18 cellular contexts compared by ENCODE assay signal in genomic region chr12:121392325-121392716, GRCh38. TPM values are rescaled to one million over a fixed set of nuclear protein-coding genes. Genes with fewer than 3 reads are reported as not detected.
A peak's percentile ranks its signal among the peaks of the same experiment; 100 is the strongest.
DNase-seq lines count a peak whose midpoint lies in the region; ATAC-seq and TF ChIP-seq lines count a peak whose summit lies in the region.
"Had no signal": no experiment of that assay in that cellular context is flagged by ENCODE, and none has a peak within 500 bp of the region (broad histone marks: within the 10 kb centered on the region; RNA-seq: fewer than 3 reads in every experiment).

No MANE protein-coding gene starts in this region.

- DNase-seq in T-helper 1 cell (no peak), lower lobe of right lung (no peak), NCI-H748 treated with DMSO at 0.1 percent for 48 hours (lab: John Stamatoyannopoulos, UW) (no peak), NCI-H446 (lab: John Stamatoyannopoulos, UW) (no peak)
- no peak for DNase-seq in CD4-positive, CD25-positive, alpha-beta regulatory T cell
- DNase-seq in activated T-helper 1 cell treated with anti-CD3 and anti-CD28 coated beads, Interleukin-12 subunit alpha, Interleukin-12 subunit beta, Interleukin-2, Interleukin-4 antibody, amounts not matched to agents 30 ng/mL and 10 ng/mL and 1 ng/mL, durations not matched to agents 14 hours and 24 hours and 36 hours (ENCODE audit: low spot score): no peak
- DNase-seq: activated T-cell treated with anti-CD3 and anti-CD28 coated beads, Interleukin-2, amount 50 U/mL, for 4 hours; glutamatergic neuron; NCI-H146; NCI-H526 treated with DMSO at 0.1 percent for 48 hours; right lobe of liver; trophoblast cell; WERI-Rb-1 had no signal

- no peak overlapping the region for H3K27ac ChIP-seq in CD4-positive, CD25-positive, alpha-beta regulatory T cell (ENCODE audit: insufficient read depth, low read length, poor library complexity, severe bottlenecking)
- peak overlapping the region; percentile 56 for H3K27ac ChIP-seq in lower lobe of right lung
- H3K27ac ChIP-seq: right lobe of liver, WERI-Rb-1 had no signal

- H3K4me1 ChIP-seq in CD4-positive, CD25-positive, alpha-beta regulatory T cell (ENCODE audit: control insufficient read depth, insufficient read depth, low read length, poor library complexity, severe bottlenecking): peaks cover 9% of the 10 kb centered on the region
- no peaks in the 10 kb centered on the region for H3K4me1 ChIP-seq in lower lobe of right lung
- H3K4me1 ChIP-seq: right lobe of liver had no signal

- H3K36me3 ChIP-seq in CD4-positive, CD25-positive, alpha-beta regulatory T cell (ENCODE audit: control insufficient read depth, insufficient read depth, low read length): no peaks in the 10 kb centered on the region
- no peaks in the 10 kb centered on the region for H3K36me3 ChIP-seq in lower lobe of right lung
- H3K36me3 ChIP-seq: right lobe of liver, WERI-Rb-1 had no signal

- no peaks in the 10 kb centered on the region for H3K9me3 ChIP-seq in CD4-positive, CD25-positive, alpha-beta regulatory T cell (ENCODE audit: control insufficient read depth in 2 of 2, low read length in 2 of 2)
- no peaks in the 10 kb centered on the region for H3K9me3 ChIP-seq in lower lobe of right lung
- H3K9me3 ChIP-seq: right lobe of liver had no signal

- peak overlapping the region; percentile 85 for H3K4me3 ChIP-seq in CD4-positive, CD25-positive, alpha-beta regulatory T cell (ENCODE audit: low read depth, low read length)
- peak overlapping the region; percentile 27 for H3K4me3 ChIP-seq in lower lobe of right lung
- H3K4me3 ChIP-seq: lung, right lobe of liver had no signal

- no peak for ATAC-seq in CD4-positive, CD25-positive, alpha-beta regulatory T cell (ENCODE audit: low read depth in 2 of 2)
- ATAC-seq in lower lobe of right lung (no peak), GM18519 (IDR thresholded peaks at IDR 0.05; ENCODE audit: low FRiP score, unreplicated experiment) (no peak)

- H3K4me1 Mint-ChIP-seq in T-helper 1 cell treated with Interleukin-12 subunit alpha and Interleukin-12 subunit beta and Interleukin-4 antibody, amounts not matched to agents 30 μg/mL and 1 μg/mL, for 36 hours (ENCODE audit: low read depth): peaks cover 19% of the 10 kb centered on the region
- H3K4me1 Mint-ChIP-seq in CD4-positive, CD25-positive, alpha-beta regulatory T cell: peaks cover 7 to 12% (median 10%) of the 10 kb centered on the region in 4 donors
- peaks cover 20% of the 10 kb centered on the region for H3K4me1 Mint-ChIP-seq in activated T-helper 1 cell treated with anti-CD3 and anti-CD28 coated beads, Interleukin-12 subunit alpha, Interleukin-12 subunit beta, Interleukin-2, Interleukin-4 antibody, amounts not matched to agents 30 ng/mL and 10 ng/mL and 1 ng/mL, durations not matched to agents 14 hours and 24 hours and 36 hours (ENCODE audit: low read depth)

- no peaks in the 10 kb centered on the region for H3K36me3 Mint-ChIP-seq in T-helper 1 cell treated with Interleukin-12 subunit alpha and Interleukin-12 subunit beta and Interleukin-4 antibody, amounts not matched to agents 30 μg/mL and 1 μg/mL, for 36 hours (ENCODE audit: low read depth)
- H3K36me3 Mint-ChIP-seq in CD4-positive, CD25-positive, alpha-beta regulatory T cell: no peaks in the 10 kb centered on the region
- H3K36me3 Mint-ChIP-seq in activated T-helper 1 cell treated with anti-CD3 and anti-CD28 coated beads, Interleukin-12 subunit alpha, Interleukin-12 subunit beta, Interleukin-2, Interleukin-4 antibody, amounts not matched to agents 30 ng/mL and 10 ng/mL and 1 ng/mL, durations not matched to agents 14 hours and 24 hours and 36 hours (ENCODE audit: low read depth): peaks cover 6% of the 10 kb centered on the region

- H3K27me3 ChIP-seq in CD4-positive, CD25-positive, alpha-beta regulatory T cell (ENCODE audit: control insufficient read depth, insufficient read depth, low read length): no peaks in the 10 kb centered on the region
- H3K27me3 ChIP-seq in lower lobe of right lung (ENCODE audit: low read depth): no peaks in the 10 kb centered on the region
- H3K27me3 ChIP-seq: right lobe of liver had no signal

- H3K4me3 Mint-ChIP-seq in T-helper 1 cell treated with Interleukin-12 subunit alpha and Interleukin-12 subunit beta and Interleukin-4 antibody, amounts not matched to agents 30 μg/mL and 1 μg/mL, for 36 hours: no peak overlapping the region
- H3K4me3 Mint-ChIP-seq in CD4-positive, CD25-positive, alpha-beta regulatory T cell: peak overlapping the region in 3 of 4 donors; percentile 57 to 72 (median 70)
- H3K4me3 Mint-ChIP-seq in activated T-helper 1 cell treated with anti-CD3 and anti-CD28 coated beads, Interleukin-12 subunit alpha, Interleukin-12 subunit beta, Interleukin-2, Interleukin-4 antibody, amounts not matched to agents 30 ng/mL and 10 ng/mL and 1 ng/mL, durations not matched to agents 14 hours and 24 hours and 36 hours: no peak overlapping the region
- H3K4me3 Mint-ChIP-seq: activated naive CD4-positive, alpha-beta T cell treated with anti-CD3 and anti-CD28 coated beads for 36 hours had no signal

- peak overlapping the region; percentile 0 for H3K27ac Mint-ChIP-seq in T-helper 1 cell treated with Interleukin-12 subunit alpha and Interleukin-12 subunit beta and Interleukin-4 antibody, amounts not matched to agents 30 μg/mL and 1 μg/mL, for 36 hours
- H3K27ac Mint-ChIP-seq in CD4-positive, CD25-positive, alpha-beta regulatory T cell: peak overlapping the region in 2 of 3 donors; percentile 28 to 83
- H3K27ac Mint-ChIP-seq in activated T-helper 1 cell treated with anti-CD3 and anti-CD28 coated beads, Interleukin-12 subunit alpha, Interleukin-12 subunit beta, Interleukin-2, Interleukin-4 antibody, amounts not matched to agents 30 ng/mL and 10 ng/mL and 1 ng/mL, durations not matched to agents 14 hours and 24 hours and 36 hours: peak overlapping the region; percentile 21
- H3K27ac Mint-ChIP-seq: activated naive CD4-positive, alpha-beta T cell treated with anti-CD3 and anti-CD28 coated beads for 36 hours had no signal

- no peak for TF ChIP-seq CTCF in lower lobe of right lung (IDR thresholded peaks at IDR 0.05)

- no peaks in the 10 kb centered on the region for H3K9me3 Mint-ChIP-seq in T-helper 1 cell treated with Interleukin-12 subunit alpha and Interleukin-12 subunit beta and Interleukin-4 antibody, amounts not matched to agents 30 μg/mL and 1 μg/mL, for 36 hours
- no peaks in the 10 kb centered on the region for H3K9me3 Mint-ChIP-seq in CD4-positive, CD25-positive, alpha-beta regulatory T cell
- no peaks in the 10 kb centered on the region for H3K9me3 Mint-ChIP-seq in activated T-helper 1 cell treated with anti-CD3 and anti-CD28 coated beads, Interleukin-12 subunit alpha, Interleukin-12 subunit beta, Interleukin-2, Interleukin-4 antibody, amounts not matched to agents 30 ng/mL and 10 ng/mL and 1 ng/mL, durations not matched to agents 14 hours and 24 hours and 36 hours
- H3K9me3 Mint-ChIP-seq: activated naive CD4-positive, alpha-beta T cell treated with anti-CD3 and anti-CD28 coated beads for 36 hours; activated T-cell treated with anti-CD3 and anti-CD28 coated beads, Interleukin-2, amount 50 U/mL, for 4 hours; dendritic cell treated with granulocyte-macrophage colony-stimulating factor and Interleukin-4, amounts not matched to agents 40 ng/mL and 50 ng/mL, for 4 days had no signal

- intact Hi-C loops in activated T-helper 1 cell treated with anti-CD3 and anti-CD28 coated beads, Interleukin-12 subunit alpha, Interleukin-12 subunit beta, Interleukin-2, Interleukin-4 antibody, amounts not matched to agents 30 ng/mL and 10 ng/mL and 1 ng/mL, durations not matched to agents 14 hours and 24 hours and 36 hours (cut with micrococcal nuclease): no loop called here
- intact Hi-C loops in lower lobe of right lung (cut with DNase I): no loop called here

- no peaks in the 10 kb centered on the region for H3K27me3 Mint-ChIP-seq in T-helper 1 cell treated with Interleukin-12 subunit alpha and Interleukin-12 subunit beta and Interleukin-4 antibody, amounts not matched to agents 30 μg/mL and 1 μg/mL, for 36 hours (ENCODE audit: low read depth)
- H3K27me3 Mint-ChIP-seq in CD4-positive, CD25-positive, alpha-beta regulatory T cell: no peaks in the 10 kb centered on the region
- H3K27me3 Mint-ChIP-seq in activated T-helper 1 cell treated with anti-CD3 and anti-CD28 coated beads, Interleukin-12 subunit alpha, Interleukin-12 subunit beta, Interleukin-2, Interleukin-4 antibody, amounts not matched to agents 30 ng/mL and 10 ng/mL and 1 ng/mL, durations not matched to agents 14 hours and 24 hours and 36 hours (ENCODE audit: insufficient read depth): no peaks in the 10 kb centered on the region
- H3K27me3 Mint-ChIP-seq: dendritic cell treated with granulocyte-macrophage colony-stimulating factor and Interleukin-4, amounts not matched to agents 40 ng/mL and 50 ng/mL, for 4 days had no signal

RNA-seq across cellular contexts. Expression of gene RNF34, which starts 7.6 kb away (rescaled TPM):
- total RNA-seq in CD4-positive, CD25-positive, alpha-beta regulatory T cell: 59.1 TPM
- 10 to 100 TPM; 68.5 to 84.9 (median 76.8) TPM for polyA plus RNA-seq in CD4-positive, CD25-positive, alpha-beta regulatory T cell
- 80.6 and 83.7 TPM in 2 replicates for total RNA-seq in activated T-helper 1 cell treated with anti-CD3 and anti-CD28 coated beads, Interleukin-12 subunit alpha, Interleukin-12 subunit beta, Interleukin-2, Interleukin-4 antibody, amounts not matched to agents 30 ng/mL and 10 ng/mL and 1 ng/mL, durations not matched to agents 14 hours and 24 hours and 36 hours
- total RNA-seq in lower lobe of right lung: 23.0 TPM

RNA-seq across cellular contexts. Expression of gene ANAPC5, which starts 40.1 kb away (rescaled TPM):
- total RNA-seq in CD4-positive, CD25-positive, alpha-beta regulatory T cell: 128 TPM
- polyA plus RNA-seq in CD4-positive, CD25-positive, alpha-beta regulatory T cell: 100 to 1,000 TPM; 113 to 141 (median 139) TPM
- total RNA-seq in activated T-helper 1 cell treated with anti-CD3 and anti-CD28 coated beads, Interleukin-12 subunit alpha, Interleukin-12 subunit beta, Interleukin-2, Interleukin-4 antibody, amounts not matched to agents 30 ng/mL and 10 ng/mL and 1 ng/mL, durations not matched to agents 14 hours and 24 hours and 36 hours: 139 and 144 TPM in 2 replicates
- total RNA-seq in lower lobe of right lung: 79.7 TPM

Comparison
In these comparisons a context has a peak if more than half of its experiments do, and no peak if none do; other contexts are left out.
1. H3K27ac Mint-ChIP-seq: peak in every context shown above with its lines; median percentile 56 in CD4-positive, CD25-positive, alpha-beta regulatory T cell; 21 in activated T-helper 1 cell treated with anti-CD3 and anti-CD28 coated beads, Interleukin-12 subunit alpha, Interleukin-12 subunit beta, Interleukin-2, Interleukin-4 antibody, amounts not matched to agents 30 ng/mL and 10 ng/mL and 1 ng/mL, durations not matched to agents 14 hours and 24 hours and 36 hours; 0 in T-helper 1 cell treated with Interleukin-12 subunit alpha and Interleukin-12 subunit beta and Interleukin-4 antibody, amounts not matched to agents 30 μg/mL and 1 μg/mL, for 36 hours.
2. H3K4me3 Mint-ChIP-seq: peak in CD4-positive, CD25-positive, alpha-beta regulatory T cell (3 of 4); none in T-helper 1 cell treated with Interleukin-12 subunit alpha and Interleukin-12 subunit beta and Interleukin-4 antibody, amounts not matched to agents 30 μg/mL and 1 μg/mL, for 36 hours (single experiment) and activated T-helper 1 cell treated with anti-CD3 and anti-CD28 coated beads, Interleukin-12 subunit alpha, Interleukin-12 subunit beta, Interleukin-2, Interleukin-4 antibody, amounts not matched to agents 30 ng/mL and 10 ng/mL and 1 ng/mL, durations not matched to agents 14 hours and 24 hours and 36 hours (single experiment).